7 cellular contexts compared by ENCODE assay signal in genomic region chr6:33744001-33744848, GRCh38. TPM values are rescaled to one million over a fixed set of nuclear protein-coding genes. Genes with fewer than 3 reads are reported as not detected.
DNase-seq lines count a peak whose midpoint lies in the region; ATAC-seq, FAIRE-seq and TF ChIP-seq lines count a peak whose summit lies in the region.

No MANE protein-coding gene starts in this region.

- TF ChIP-seq CTCF in GM20000 (IDR thresholded peaks at IDR 0.05; ENCODE audit: extremely low read depth, missing control alignments): peak; percentile 90
- peak; percentile 88 for TF ChIP-seq CTCF in WI38 (IDR thresholded peaks at IDR 0.05; ENCODE audit: low read depth, low read length)
- peak; percentile 96 for TF ChIP-seq CTCF in cardiac fibroblast (IDR thresholded peaks at IDR 0.05; ENCODE audit: low read depth, low read length)
- TF ChIP-seq CTCF in kidney (IDR thresholded peaks at IDR 0.05; ENCODE audit: borderline replicate concordance, extremely low read depth, insufficient read depth): peak; percentile 89

- no peak for ATAC-seq in HG03135 (IDR thresholded peaks at IDR 0.05; ENCODE audit: unreplicated experiment)

- peak overlapping the region in 1 of 2 donors; percentile 40 for H3K9ac ChIP-seq in kidney (ENCODE audit: low read length in 2 of 2)

- peak overlapping the region in 1 of 2 donors; percentile 79 for H3K27ac ChIP-seq in kidney (ENCODE audit: low read depth in 2 of 2, low read length in 2 of 2)

- H3K9me3 ChIP-seq in kidney (ENCODE audit: control insufficient read depth in 1 of 2, low read length in 2 of 2): no peaks in the 10 kb centered on the region

- no peaks in the 10 kb centered on the region for H3K36me3 ChIP-seq in kidney (ENCODE audit: control insufficient read depth in 1 of 2, insufficient read depth in 2 of 2, low read length in 2 of 2)

- peaks cover 13 to 18% of the 10 kb centered on the region in 2 donors for H3K4me1 ChIP-seq in kidney (ENCODE audit: control insufficient read depth in 1 of 2, insufficient read depth in 1 of 2, low read depth in 1 of 2, low read length in 2 of 2)

- no peak overlapping the region for H3K4me3 ChIP-seq in WI38 (ENCODE audit: low read depth, low read length)
- no peak overlapping the region for H3K4me3 ChIP-seq in cardiac fibroblast (replicated peaks in 1 of 2; ENCODE audit: low read depth in 2 of 2, low read length in 2 of 2)
- H3K4me3 ChIP-seq in kidney (ENCODE audit: low read length in 2 of 2): peak overlapping the region in 1 of 2 donors; percentile 79

- intact Hi-C loops in kidney (cut with DNase I): loop anchor here (10.0 kb wide), 1 partner anchor 281 kb away; no protein-coding TSS in a partner anchor

- no peak for FAIRE-seq in kidney (lab: Jason Lieb, UNC)

- DNase-seq in GM20000 (ENCODE audit: low spot score) (peak; percentile 85), NCI-H2196 (lab: John Stamatoyannopoulos, UW; ENCODE audit: unreplicated experiment) (peak; percentile 99), cardiac fibroblast (ENCODE audit: low read depth in 2 of 2) (peak; percentile 78 to 80), kidney (no peak)
- peak; percentile 81 for DNase-seq in stimulated activated CD4-positive, alpha-beta T cell treated with anti-CD3 and anti-CD28 coated beads, Interleukin-15, amount 100 ng/mL, for 24 hours

RNA-seq across cellular contexts. Expression of gene IP6K3, which starts 2.5 kb away (rescaled TPM):
- 0.47 TPM for total RNA-seq in kidney
- polyA plus RNA-seq in kidney (ENCODE audit: insufficient read depth, low read depth, low replicate concordance): 4.0 TPM

RNA-seq across cellular contexts. Expression of gene UQCC2, which starts 32.7 kb away (rescaled TPM):
- total RNA-seq in kidney: 39.6 TPM
- 189 TPM for polyA plus RNA-seq in kidney (ENCODE audit: insufficient read depth, low read depth, low replicate concordance)

RNA-seq across cellular contexts. Expression of gene LEMD2, which starts 44.7 kb away (rescaled TPM):
- total RNA-seq in kidney: 57.1 TPM
- polyA plus RNA-seq in kidney (ENCODE audit: insufficient read depth, low read depth, low replicate concordance): 36.4 TPM

RNA-seq across cellular contexts. Expression of gene MLN, which starts 59.6 kb away (rescaled TPM):
- not detected for total RNA-seq in kidney
- polyA plus RNA-seq in kidney (ENCODE audit: insufficient read depth, low read depth, low replicate concordance): not detected
